ENCODE assay signal across 9 cellular contexts in the genomic region with DNA sequence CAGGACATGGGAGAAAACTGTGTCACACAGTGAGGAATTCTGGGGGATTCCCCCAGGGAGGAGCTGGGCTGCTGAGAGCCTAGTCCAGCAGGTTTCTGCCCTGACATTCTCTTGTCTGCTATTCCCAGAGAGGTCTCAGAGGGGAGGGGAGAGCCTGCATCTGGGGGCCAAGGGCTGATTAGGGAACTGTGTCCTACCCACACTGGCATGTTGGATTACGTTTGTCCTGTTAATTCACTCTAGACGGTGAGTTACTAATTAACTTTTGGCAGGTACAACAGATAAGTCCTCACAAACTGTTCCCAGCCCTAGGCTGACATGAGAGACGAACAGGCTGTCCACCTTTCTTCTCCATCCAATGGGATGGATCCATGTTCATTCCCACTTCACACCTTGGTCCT. TPM values are rescaled to one million over a fixed set of nuclear protein-coding genes. Genes with fewer than 3 reads are reported as not detected.
DNase-seq lines count a peak whose midpoint lies in the region; ATAC-seq, FAIRE-seq and TF ChIP-seq lines count a peak whose summit lies in the region.
"Had no signal": no experiment of that assay in that cellular context is flagged by ENCODE, and none has a peak within 500 bp of the region (broad histone marks: within the 10 kb centered on the region; RNA-seq: fewer than 3 reads in every experiment).

No MANE protein-coding gene starts in this region.

- H2BK120ac ChIP-seq in mesenchymal stem cell (ENCODE audit: low read depth, low read length): no peak overlapping the region

- no peak overlapping the region for H4K91ac ChIP-seq in mesenchymal stem cell (ENCODE audit: low read length)

- H3K4me1 ChIP-seq in K562 (replicated peaks in 1 of 2; ENCODE audit: control insufficient read depth in 2 of 2, insufficient read depth in 2 of 2, low read length in 2 of 2) (peaks cover 57 to 69% of the 10 kb centered on the region in 2 experiments), mesenchymal stem cell (ENCODE audit: control insufficient read depth, insufficient read depth, low read depth, low read length) (peaks cover 35% of the 10 kb centered on the region), thyroid gland (peaks cover 23 to 59% of the 10 kb centered on the region in 2 donors), BE2C (peaks cover 11% of the 10 kb centered on the region)

- H2BK5ac ChIP-seq in mesenchymal stem cell (ENCODE audit: low read depth, low read length, poor library complexity, severe bottlenecking): no peak overlapping the region

- POLR2A ChIA-PET in K562 (lab: Yijun Ruan, JAX): interaction anchor here (0.8 to 3.6 kb wide), 9 partner anchors 8 to 248 kb away, joined by 3 to 10 read pairs (median 4); a partner anchor contains a TSS

- H3K14ac ChIP-seq in mesenchymal stem cell (ENCODE audit: low read length in 2 of 2): peak overlapping the region in 1 of 2 experiments; percentile 36

- H3K79me2 ChIP-seq in K562 (ENCODE audit: control insufficient read depth, insufficient read depth, low read length): peaks cover 24% of the 10 kb centered on the region; the same call in 2 of the 3 replicates

- BruUV-seq in K562 (replicated peaks; lab: Mats Ljungman, UMichigan): no TSS peak

- peak overlapping the region; percentile 94 for H3K27ac Mint-ChIP-seq in activated CD8-positive, alpha-beta memory T cell treated with anti-CD3 and anti-CD28 coated beads, Interleukin-2, amount 10 ng/mL, durations not matched to agents 7 days and 5 days

- CTCF ChIA-PET in activated CD8-positive, alpha-beta memory T cell treated with anti-CD3 and anti-CD28 coated beads, Interleukin-2, amount 10 ng/mL, durations not matched to agents 7 days and 5 days (lab: Charles Lee): interaction anchor here (0.8 to 21.9 kb wide), 16 partner anchors 10 to 139 kb away, joined by 3 to 1010 read pairs (median 8); a partner anchor contains a TSS
- CTCF ChIA-PET in K562 (lab: Yijun Ruan, JAX; ENCODE audit: low intra/inter-chr PET ratio): interaction anchor here (0.6 to 3.2 kb wide), 4 partner anchors 44 to 683 kb away, joined by 3 to 31 read pairs (median 11); a partner anchor contains a TSS

- in situ Hi-C loops in K562 (cut with MboI): loop anchor here (5.0 kb wide), 1 partner anchor 115 kb away; no protein-coding TSS in a partner anchor

- H3K18ac ChIP-seq in mesenchymal stem cell (ENCODE audit: low read depth in 1 of 2, low read length in 2 of 2): peak overlapping the region in 1 of 2 experiments; percentile 13

- TF ChIP-seq EP300 in K562 (IDR thresholded peaks at IDR 0.05; ENCODE audit: low read length): no peak

- H3K27me3 ChIP-seq in K562 (ENCODE audit: control insufficient read depth in 2 of 2, insufficient read depth in 2 of 2, low read length in 2 of 2): no peaks in the 10 kb centered on the region
- no peaks in the 10 kb centered on the region for H3K27me3 ChIP-seq in mesenchymal stem cell (ENCODE audit: control insufficient read depth in 1 of 2, insufficient read depth in 1 of 2, low read length in 2 of 2)
- no peaks in the 10 kb centered on the region for H3K27me3 ChIP-seq in thyroid gland
- no peaks in the 10 kb centered on the region for H3K27me3 ChIP-seq in BE2C
- H3K27me3 ChIP-seq: ovary had no signal

- no peak overlapping the region for H3K4me3 ChIP-seq in K562
- H3K4me3 ChIP-seq in mesenchymal stem cell (ENCODE audit: insufficient read depth in 1 of 2, low read depth in 1 of 2, low read length in 2 of 2): peak overlapping the region in 1 of 2 experiments; percentile 46
- H3K4me3 ChIP-seq in thyroid gland (replicated peaks in 1 of 3): no peak overlapping the region
- no peak overlapping the region for H3K4me3 ChIP-seq in BE2C (ENCODE audit: low read depth, low read length)
- H3K4me3 ChIP-seq: ovary had no signal

- H3K36me3 ChIP-seq in K562 (ENCODE audit: control insufficient read depth, insufficient read depth, low read length): peaks cover 82% of the 10 kb centered on the region
- peaks cover 24 to 27% of the 10 kb centered on the region in 2 experiments for H3K36me3 ChIP-seq in mesenchymal stem cell (ENCODE audit: control insufficient read depth in 1 of 2, insufficient read depth in 2 of 2, low read depth in 1 of 2, low read length in 2 of 2)
- H3K36me3 ChIP-seq in thyroid gland: peaks cover 7 to 12% of the 10 kb centered on the region in 2 donors
- H3K36me3 ChIP-seq in BE2C: peaks cover 15% of the 10 kb centered on the region
- H3K36me3 ChIP-seq: ovary had no signal

- H3K36me3 Mint-ChIP-seq in activated CD8-positive, alpha-beta memory T cell treated with anti-CD3 and anti-CD28 coated beads, Interleukin-2, amount 10 ng/mL, durations not matched to agents 7 days and 5 days: peaks cover 56% of the 10 kb centered on the region

- TF ChIP-seq CTCF in K562 (IDR thresholded peaks at IDR 0.05 in 2 of 3, conservative IDR thresholded peaks at IDR 0.05 in 1 of 3; ENCODE audit: insufficient read depth in 2 of 3, low read depth in 1 of 3, low read length in 3 of 3) (no peak), thyroid gland (IDR thresholded peaks at IDR 0.05) (no peak), BE2C (IDR thresholded peaks at IDR 0.05; ENCODE audit: low read depth, low read length) (no peak)

- no peak for DNase-seq in activated CD8-positive, alpha-beta memory T cell treated with anti-CD3 and anti-CD28 coated beads, Interleukin-2, amount 10 ng/mL, durations not matched to agents 7 days and 5 days
- DNase-seq in activated CD8-positive, alpha-beta memory T cell treated with anti-CD3 and anti-CD28 coated beads, Interleukin-2, amount 50 U/mL, for 48 hours: no peak
- DNase-seq in K562 (ENCODE audit: extremely low read depth in 1 of 4, low spot score in 3 of 4) (no peak), mesenchymal stem cell (no peak), thyroid gland (no peak), NCI-H526 treated with DMSO at 0.1 percent for 48 hours (lab: John Stamatoyannopoulos, UW) (no peak), BE2C (no peak)
- DNase-seq: ovary had no signal

- no peak overlapping the region for H3K4ac ChIP-seq in mesenchymal stem cell (ENCODE audit: low read depth in 1 of 2, low read length in 2 of 2)

- no peak for TF ChIP-seq RAD21 in K562 (CRISPR knock-in tag; conservative IDR thresholded peaks at IDR 0.05 in 1 of 2, IDR thresholded peaks at IDR 0.05 in 1 of 2)

- H4K8ac ChIP-seq in mesenchymal stem cell (ENCODE audit: low read length): no peak overlapping the region

- H3K9me1 ChIP-seq in K562 (ENCODE audit: control insufficient read depth, insufficient read depth, low read length): peaks cover 5% of the 10 kb centered on the region

- peaks cover 4% of the 10 kb centered on the region; the same call in 1 of the 2 replicates for H4K20me1 ChIP-seq in K562 (replicated peaks; ENCODE audit: control insufficient read depth, insufficient read depth, low read length)

- H2BK15ac ChIP-seq in mesenchymal stem cell (ENCODE audit: low read depth, poor library complexity, severe bottlenecking): no peak overlapping the region

- no peak overlapping the region for H2AK5ac ChIP-seq in mesenchymal stem cell (ENCODE audit: low read length, severe bottlenecking)

- H2AFZ ChIP-seq in K562 (ENCODE audit: low read depth, low read length): no peak overlapping the region
- H2AFZ ChIP-seq in mesenchymal stem cell (ENCODE audit: low read depth, low read length): no peak overlapping the region

- H3K79me1 ChIP-seq in mesenchymal stem cell (replicated peaks; ENCODE audit: low read length, poor library complexity, severe bottlenecking): peaks cover 11% of the 10 kb centered on the region

- peak overlapping the region in 1 of 2 experiments; percentile 60; a peak in 1 of 4 replicates for H3K9ac ChIP-seq in K562 (ENCODE audit: insufficient read depth in 1 of 2, low read depth in 2 of 2, low read length in 2 of 2)
- peak overlapping the region; percentile 84 for H3K9ac ChIP-seq in mesenchymal stem cell (ENCODE audit: low read length)

- no peak overlapping the region for H3K4me3 Mint-ChIP-seq in activated CD8-positive, alpha-beta memory T cell treated with anti-CD3 and anti-CD28 coated beads, Interleukin-2, amount 10 ng/mL, durations not matched to agents 7 days and 5 days

- H3K9me3 ChIP-seq in K562 (replicated peaks; ENCODE audit: control insufficient read depth, insufficient read depth, low read depth, low read length) (no peaks in the 10 kb centered on the region), mesenchymal stem cell (ENCODE audit: control insufficient read depth, low read length) (no peaks in the 10 kb centered on the region), thyroid gland (no peaks in the 10 kb centered on the region), BE2C (no peaks in the 10 kb centered on the region)
- H3K9me3 ChIP-seq: ovary had no signal

- FAIRE-seq in K562 (lab: Jason Lieb, UNC): no peak

- H3K9me3 Mint-ChIP-seq in activated CD8-positive, alpha-beta memory T cell treated with anti-CD3 and anti-CD28 coated beads, Interleukin-2, amount 10 ng/mL, durations not matched to agents 7 days and 5 days (ENCODE audit: low read depth): no peaks in the 10 kb centered on the region

- no peaks in the 10 kb centered on the region for H3K27me3 Mint-ChIP-seq in activated CD8-positive, alpha-beta memory T cell treated with anti-CD3 and anti-CD28 coated beads, Interleukin-2, amount 10 ng/mL, durations not matched to agents 7 days and 5 days

- no peak overlapping the region for H3K23ac ChIP-seq in mesenchymal stem cell (ENCODE audit: low read length in 2 of 2)

- H3K4me2 ChIP-seq in K562 (ENCODE audit: insufficient read depth, low read length): no peak overlapping the region
- H3K4me2 ChIP-seq in mesenchymal stem cell (ENCODE audit: low read length, poor library complexity, severe bottlenecking): no peak overlapping the region

- H3K27ac ChIP-seq in K562 (ENCODE audit: extremely low read depth, low read depth, low read length) (peak overlapping the region; percentile 81), mesenchymal stem cell (ENCODE audit: low read length, poor library complexity, severe bottlenecking) (no peak overlapping the region), thyroid gland (peak overlapping the region in 2 of 3 donors; percentile 85 to 89)
- H3K27ac ChIP-seq: ovary had no signal

- peak overlapping the region in 1 of 2 experiments; percentile 37 for H2BK12ac ChIP-seq in mesenchymal stem cell (ENCODE audit: low read length in 2 of 2)

- WGBS in K562 (ENCODE audit: insufficient coverage, low coverage, missing lambda C conversion rate): 79% methylated on average over 3 of the region's 3 CpGs
- WGBS in mesenchymal stem cell: 95% methylated on average over 3 of the region's 3 CpGs
- 70 to 81% methylated on average over 3 of the region's 3 CpGs for WGBS in thyroid gland, 2 donors

- TF ChIP-seq POLR2A in K562 (conservative IDR thresholded peaks at IDR 0.05) (no peak), thyroid gland (IDR thresholded peaks at IDR 0.05) (no peak)

- intact Hi-C loops in K562 (cut with micrococcal nuclease): no loop called here
- intact Hi-C loops in thyroid gland (cut with DNase I): loop anchor here (5.0 kb wide), 1 partner anchor 45 kb away; no protein-coding TSS in a partner anchor

- peaks cover 67% of the 10 kb centered on the region for H3K4me1 Mint-ChIP-seq in activated CD8-positive, alpha-beta memory T cell treated with anti-CD3 and anti-CD28 coated beads, Interleukin-2, amount 10 ng/mL, durations not matched to agents 7 days and 5 days

- ATAC-seq in activated CD8-positive, alpha-beta memory T cell treated with anti-CD3 and anti-CD28 coated beads, Interleukin-2, amount 10 ng/mL, durations not matched to agents 7 days and 5 days: no peak
- no peak for ATAC-seq in K562
- no peak for ATAC-seq in GM18873 (IDR thresholded peaks at IDR 0.05; ENCODE audit: low FRiP score, unreplicated experiment)

RNA-seq across cellular contexts. Expression of a gene that starts 2.6 kb away (rescaled TPM):
- 100 to 1,000 TPM; 562 to 632 TPM for total RNA-seq in activated CD8-positive, alpha-beta memory T cell treated with anti-CD3 and anti-CD28 coated beads, Interleukin-2, amount 10 ng/mL, durations not matched to agents 7 days and 5 days
- 38.1 and 86.2 TPM in 2 replicates for total RNA-seq in K562 (2011; cell fraction: chromatin; rRNA removed; ENCODE audit: low replicate concordance)
- total RNA-seq in K562 (2011; cell fraction: nucleolus; rRNA removed): 46.2 and 57.2 TPM in 2 replicates
- 65.8 and 101 TPM in 2 replicates for total RNA-seq in K562 (2011; cell fraction: nucleoplasm; rRNA removed)
- total RNA-seq in K562 (2014; rRNA removed): 32.9 and 60.5 TPM in 2 replicates
- total RNA-seq in K562 (2014; rRNA removed; fragmentation: Illumina TruSeq; extraction: Trizol): 29.8 and 30.3 TPM in 2 replicates
- 54.2 and 55.0 TPM in 2 replicates for total RNA-seq in K562 (2015; rRNA removed; fragmentation: Illumina TruSeq; extraction: Trizol)
- total RNA-seq in K562 (2021): 96.2 and 110 TPM in 2 replicates
- 50.3 and 83.3 TPM in 2 replicates for polyA plus RNA-seq in K562 (2011; rRNA removed)
- polyA plus RNA-seq in K562 (2011; cell fraction: cytosol; rRNA removed): 116 and 139 TPM in 2 replicates
- polyA plus RNA-seq in K562 (2011; cell fraction: nucleus; rRNA removed): 74.3 and 96.2 TPM in 2 replicates
- 175 and 179 TPM in 2 replicates for polyA plus RNA-seq in K562 (2012)
- polyA plus RNA-seq in K562 (2014; fragmentation: Illumina TruSeq; extraction: Trizol): 140 and 152 TPM in 2 replicates
- polyA plus RNA-seq in K562 (2014; fragmentation: Nextera tagmentation; extraction: Ambion mirVana): 100 to 1,000 TPM; 106 to 137 TPM
- 31.1 and 33.8 TPM in 2 replicates for polyA plus RNA-seq in K562 (2014; rRNA removed)
- 79.6 and 89.0 TPM in 2 replicates for polyA minus RNA-seq in K562 (2011; rRNA and poly(A)+ RNA removed)
- polyA minus RNA-seq in K562 (2011; cell fraction: cytosol; rRNA and poly(A)+ RNA removed): 86.5 and 93.9 TPM in 2 replicates
- 34.3 and 44.0 TPM in 2 replicates for polyA minus RNA-seq in K562 (2011; cell fraction: nucleus; rRNA and poly(A)+ RNA removed)
- 416 TPM for polyA plus RNA-seq in mesenchymal stem cell (2013, experiment 1 of 2)
- polyA plus RNA-seq in mesenchymal stem cell (2013, experiment 2 of 2): 422 TPM
- 10 to 100 TPM; 18.8 to 58.2 (median 37.4) TPM for total RNA-seq in thyroid gland
- polyA plus RNA-seq in BE2C (2012; ENCODE audit: insufficient read depth, insufficient read length, low read depth): 170 TPM

RNA-seq across cellular contexts. Expression of a gene that starts 29.2 kb away (rescaled TPM):
- total RNA-seq in activated CD8-positive, alpha-beta memory T cell treated with anti-CD3 and anti-CD28 coated beads, Interleukin-2, amount 10 ng/mL, durations not matched to agents 7 days and 5 days: 10 to 100 TPM; 27.7 to 39.3 TPM
- total RNA-seq in K562 (2011; cell fraction: chromatin; rRNA removed; ENCODE audit: low replicate concordance): 26.5 and 67.3 TPM in 2 replicates
- total RNA-seq in K562 (2011; cell fraction: nucleolus; rRNA removed): 42.6 and 44.4 TPM in 2 replicates
- total RNA-seq in K562 (2011; cell fraction: nucleoplasm; rRNA removed): 37.0 and 39.5 TPM in 2 replicates
- 11.3 and 11.5 TPM in 2 replicates for total RNA-seq in K562 (2014; rRNA removed)
- total RNA-seq in K562 (2014; rRNA removed; fragmentation: Illumina TruSeq; extraction: Trizol): 2.6 and 4.0 TPM in 2 replicates
- total RNA-seq in K562 (2015; rRNA removed; fragmentation: Illumina TruSeq; extraction: Trizol): 8.1 and 8.2 TPM in 2 replicates
- total RNA-seq in K562 (2021): 20.2 and 24.9 TPM in 2 replicates
- 17.5 and 20.9 TPM in 2 replicates for polyA plus RNA-seq in K562 (2011; rRNA removed)
- polyA plus RNA-seq in K562 (2011; cell fraction: cytosol; rRNA removed): 20.1 and 26.4 TPM in 2 replicates
- 134 and 188 TPM in 2 replicates for polyA plus RNA-seq in K562 (2011; cell fraction: nucleus; rRNA removed)
- polyA plus RNA-seq in K562 (2012): 23.4 and 28.6 TPM in 2 replicates
- polyA plus RNA-seq in K562 (2014; fragmentation: Illumina TruSeq; extraction: Trizol): 12.3 and 14.7 TPM in 2 replicates
- polyA plus RNA-seq in K562 (2014; fragmentation: Nextera tagmentation; extraction: Ambion mirVana): 1 to 10 TPM in 1 of 2 experiments, under 1 TPM in 1; 0.48 to 2.1 TPM
- polyA plus RNA-seq in K562 (2014; rRNA removed): 30.6 and 34.3 TPM in 2 replicates
- polyA minus RNA-seq in K562 (2011; rRNA and poly(A)+ RNA removed): 9.3 and 10.4 TPM in 2 replicates
- polyA minus RNA-seq in K562 (2011; cell fraction: cytosol; rRNA and poly(A)+ RNA removed): 7.9 and 8.8 TPM in 2 replicates
- 26.3 and 27.6 TPM in 2 replicates for polyA minus RNA-seq in K562 (2011; cell fraction: nucleus; rRNA and poly(A)+ RNA removed)
- 8.0 TPM for polyA plus RNA-seq in mesenchymal stem cell (2013, experiment 1 of 2)
- 8.1 TPM for polyA plus RNA-seq in mesenchymal stem cell (2013, experiment 2 of 2)
- total RNA-seq in thyroid gland: 10 to 100 TPM; 23.9 to 35.4 (median 30.2) TPM
- polyA plus RNA-seq in BE2C (2012; ENCODE audit: insufficient read depth, insufficient read length, low read depth): 8.4 TPM

RNA-seq across cellular contexts. Expression of a gene that starts 40.5 kb away (rescaled TPM):
- total RNA-seq in activated CD8-positive, alpha-beta memory T cell treated with anti-CD3 and anti-CD28 coated beads, Interleukin-2, amount 10 ng/mL, durations not matched to agents 7 days and 5 days: 100 to 1,000 TPM; 951 to 971 TPM
- 26.7 and 65.5 TPM in 2 replicates for total RNA-seq in K562 (2011; cell fraction: chromatin; rRNA removed; ENCODE audit: low replicate concordance)
- total RNA-seq in K562 (2011; cell fraction: nucleolus; rRNA removed): 72.0 and 78.5 TPM in 2 replicates
- 50.2 and 55.9 TPM in 2 replicates for total RNA-seq in K562 (2011; cell fraction: nucleoplasm; rRNA removed)
- 34.9 and 43.3 TPM in 2 replicates for total RNA-seq in K562 (2014; rRNA removed)
- total RNA-seq in K562 (2014; rRNA removed; fragmentation: Illumina TruSeq; extraction: Trizol): 127 TPM in 2 replicates
- 182 and 185 TPM in 2 replicates for total RNA-seq in K562 (2015; rRNA removed; fragmentation: Illumina TruSeq; extraction: Trizol)
- total RNA-seq in K562 (2021): 70.9 and 90.7 TPM in 2 replicates
- polyA plus RNA-seq in K562 (2011; rRNA removed): 312 and 418 TPM in 2 replicates
- polyA plus RNA-seq in K562 (2011; cell fraction: cytosol; rRNA removed): 457 and 520 TPM in 2 replicates
- polyA plus RNA-seq in K562 (2011; cell fraction: nucleus; rRNA removed): 77.7 and 147 TPM in 2 replicates
- polyA plus RNA-seq in K562 (2012): 170 and 195 TPM in 2 replicates
- 147 and 173 TPM in 2 replicates for polyA plus RNA-seq in K562 (2014; fragmentation: Illumina TruSeq; extraction: Trizol)
- polyA plus RNA-seq in K562 (2014; fragmentation: Nextera tagmentation; extraction: Ambion mirVana): 100 to 1,000 TPM; 355 to 488 TPM
- polyA plus RNA-seq in K562 (2014; rRNA removed): 152 and 198 TPM in 2 replicates
- polyA minus RNA-seq in K562 (2011; rRNA and poly(A)+ RNA removed): 56.1 and 74.7 TPM in 2 replicates
- polyA minus RNA-seq in K562 (2011; cell fraction: cytosol; rRNA and poly(A)+ RNA removed): 28.1 and 33.6 TPM in 2 replicates
- polyA minus RNA-seq in K562 (2011; cell fraction: nucleus; rRNA and poly(A)+ RNA removed): 6.9 and 14.1 TPM in 2 replicates
- 0.26 TPM for polyA plus RNA-seq in mesenchymal stem cell (2013, experiment 1 of 2)
- not detected for polyA plus RNA-seq in mesenchymal stem cell (2013, experiment 2 of 2)
- 10 to 100 TPM in 1 of 4 donors, 1 to 10 TPM in 1, not detected in 2; 3.0 to 12.3 TPM for total RNA-seq in thyroid gland
- polyA plus RNA-seq in BE2C (2012; ENCODE audit: insufficient read depth, insufficient read length, low read depth): not detected

RNA-seq across cellular contexts. Expression of a gene that starts 43.3 kb away (rescaled TPM):
- total RNA-seq in activated CD8-positive, alpha-beta memory T cell treated with anti-CD3 and anti-CD28 coated beads, Interleukin-2, amount 10 ng/mL, durations not matched to agents 7 days and 5 days: 10 to 100 TPM; 42.0 to 56.3 TPM
- total RNA-seq in K562 (2011; cell fraction: chromatin; rRNA removed; ENCODE audit: low replicate concordance): 303 and 318 TPM in 2 replicates
- total RNA-seq in K562 (2011; cell fraction: nucleolus; rRNA removed): 171 and 180 TPM in 2 replicates
- 221 and 317 TPM in 2 replicates for total RNA-seq in K562 (2011; cell fraction: nucleoplasm; rRNA removed)
- total RNA-seq in K562 (2014; rRNA removed): 75.9 and 77.9 TPM in 2 replicates
- total RNA-seq in K562 (2014; rRNA removed; fragmentation: Illumina TruSeq; extraction: Trizol): 89.6 and 92.6 TPM in 2 replicates
- total RNA-seq in K562 (2015; rRNA removed; fragmentation: Illumina TruSeq; extraction: Trizol): 85.3 and 88.7 TPM in 2 replicates
- total RNA-seq in K562 (2021): 80.2 and 84.8 TPM in 2 replicates
- 140 and 167 TPM in 2 replicates for polyA plus RNA-seq in K562 (2011; rRNA removed)
- 105 and 143 TPM in 2 replicates for polyA plus RNA-seq in K562 (2011; cell fraction: cytosol; rRNA removed)
- polyA plus RNA-seq in K562 (2011; cell fraction: nucleus; rRNA removed): 433 and 499 TPM in 2 replicates
- 59.3 and 74.9 TPM in 2 replicates for polyA plus RNA-seq in K562 (2012)
- polyA plus RNA-seq in K562 (2014; fragmentation: Illumina TruSeq; extraction: Trizol): 102 and 107 TPM in 2 replicates
- 100 to 1,000 TPM in 1 of 2 experiments, 10 to 100 TPM in 1; 42.1 to 107 TPM for polyA plus RNA-seq in K562 (2014; fragmentation: Nextera tagmentation; extraction: Ambion mirVana)
- polyA plus RNA-seq in K562 (2014; rRNA removed): 97.5 and 114 TPM in 2 replicates
- polyA minus RNA-seq in K562 (2011; rRNA and poly(A)+ RNA removed): 123 and 147 TPM in 2 replicates
- 48.4 and 50.9 TPM in 2 replicates for polyA minus RNA-seq in K562 (2011; cell fraction: cytosol; rRNA and poly(A)+ RNA removed)
- polyA minus RNA-seq in K562 (2011; cell fraction: nucleus; rRNA and poly(A)+ RNA removed): 106 and 172 TPM in 2 replicates
- 5.2 TPM for polyA plus RNA-seq in mesenchymal stem cell (2013, experiment 1 of 2)
- 5.4 TPM for polyA plus RNA-seq in mesenchymal stem cell (2013, experiment 2 of 2)
- 10 to 100 TPM; 16.0 to 27.0 (median 17.0) TPM for total RNA-seq in thyroid gland
- polyA plus RNA-seq in BE2C (2012; ENCODE audit: insufficient read depth, insufficient read length, low read depth): 9.7 TPM

Comparison
In these comparisons a context has a peak if more than half of its experiments do, and no peak if none do; other contexts are left out.
1. RNA of a gene that starts 2.6 kb away (total RNA-seq): 562 to 632 TPM in activated CD8-positive, alpha-beta memory T cell treated with anti-CD3 and anti-CD28 coated beads, Interleukin-2, amount 10 ng/mL, durations not matched to agents 7 days and 5 days; 29.8 to 110 TPM in K562 and 18.8 to 58.2 TPM in thyroid gland; every median in the first group is over 4 times any median in the second.
2. RNA of a gene that starts 40.5 kb away (total RNA-seq): 951 to 971 TPM in activated CD8-positive, alpha-beta memory T cell treated with anti-CD3 and anti-CD28 coated beads, Interleukin-2, amount 10 ng/mL, durations not matched to agents 7 days and 5 days; 26.7 to 185 TPM in K562 and 3.0 to 12.3 TPM in thyroid gland; every median in the first group is over 4 times any median in the second.